ENCODE assay signal across 8 cellular contexts in genomic region chr1:160219062-160219929, GRCh38. TPM values are rescaled to one million over a fixed set of nuclear protein-coding genes. Genes with fewer than 3 reads are reported as not detected.
DNase-seq lines count a peak whose midpoint lies in the region; ATAC-seq and TF ChIP-seq lines count a peak whose summit lies in the region.

No MANE protein-coding gene starts in this region.

- H2BK5ac ChIP-seq in mesenchymal stem cell (ENCODE audit: low read depth, low read length, poor library complexity, severe bottlenecking), result no peak overlapping the region

- H2BK15ac ChIP-seq in mesenchymal stem cell (ENCODE audit: low read depth, poor library complexity, severe bottlenecking), result no peak overlapping the region

- WGBS in mesenchymal stem cell, result 53% methylated on average over 4 of the region's 4 CpGs

- peak; percentile 42 to 67 (median 59) for TF ChIP-seq CTCF in uterus (IDR thresholded peaks at IDR 0.05)

- H3K27ac ChIP-seq in mesenchymal stem cell (ENCODE audit: low read length, poor library complexity, severe bottlenecking) (peak overlapping the region; percentile 3), uterus (peak overlapping the region; percentile 55 to 69)

- H3K36me3 ChIP-seq in mesenchymal stem cell (ENCODE audit: control insufficient read depth in 1 of 2, insufficient read depth in 2 of 2, low read depth in 1 of 2, low read length in 2 of 2) (peaks cover 31 to 92% of the 10 kb centered on the region in 2 experiments), uterus (no peaks in the 10 kb centered on the region)

- H3K9me3 ChIP-seq in mesenchymal stem cell (ENCODE audit: control insufficient read depth, low read length), result no peaks in the 10 kb centered on the region
- H3K9me3 ChIP-seq in uterus, result no peaks in the 10 kb centered on the region

- H4K8ac ChIP-seq in mesenchymal stem cell (ENCODE audit: low read length), result no peak overlapping the region

- intact Hi-C loops in uterus (cut with DNase I; ENCODE audit: low total_unique reads), result no loop called here

- H3K27me3 ChIP-seq in mesenchymal stem cell (ENCODE audit: control insufficient read depth in 1 of 2, insufficient read depth in 1 of 2, low read length in 2 of 2) (no peaks in the 10 kb centered on the region), uterus (no peaks in the 10 kb centered on the region)

- H3K4me3 ChIP-seq in mesenchymal stem cell (ENCODE audit: insufficient read depth in 1 of 2, low read depth in 1 of 2, low read length in 2 of 2), result peak overlapping the region in 1 of 2 experiments; percentile 9
- no peak overlapping the region for H3K4me3 ChIP-seq in uterus

- DNase-seq in GM03348 (ENCODE audit: low spot score) (peak; percentile 75), NCI-H526 (lab: John Stamatoyannopoulos, UW) (peak; percentile 16 to 57), dermis blood vessel endothelial cell (peak; percentile 85), mesenchymal stem cell (peak; percentile 80), uterus (no peak), germinal center (ENCODE audit: low spot score) (no peak)

- TF ChIP-seq POLR2A in uterus (IDR thresholded peaks at IDR 0.05), result no peak

- no peak overlapping the region for H3K18ac ChIP-seq in mesenchymal stem cell (ENCODE audit: low read depth in 1 of 2, low read length in 2 of 2)

- ATAC-seq in HG03196 (IDR thresholded peaks at IDR 0.05; ENCODE audit: unreplicated experiment), result no peak
- no peak for ATAC-seq in GM19452 (IDR thresholded peaks at IDR 0.05; ENCODE audit: unreplicated experiment)

- H3K4me1 ChIP-seq in mesenchymal stem cell (ENCODE audit: control insufficient read depth, insufficient read depth, low read depth, low read length), result peaks cover 11% of the 10 kb centered on the region
- peaks cover 4 to 13% of the 10 kb centered on the region in 2 donors for H3K4me1 ChIP-seq in uterus

- H2AFZ ChIP-seq in mesenchymal stem cell (ENCODE audit: low read depth, low read length), result no peak overlapping the region

- H3K23ac ChIP-seq in mesenchymal stem cell (ENCODE audit: low read length in 2 of 2), result no peak overlapping the region

- H3K9ac ChIP-seq in mesenchymal stem cell (ENCODE audit: low read length), result peak overlapping the region; percentile 75

- no peak overlapping the region for H3K4ac ChIP-seq in mesenchymal stem cell (ENCODE audit: low read depth in 1 of 2, low read length in 2 of 2)

- H3K79me1 ChIP-seq in mesenchymal stem cell (replicated peaks; ENCODE audit: low read length, poor library complexity, severe bottlenecking), result peaks cover 6% of the 10 kb centered on the region

- H2BK120ac ChIP-seq in mesenchymal stem cell (ENCODE audit: low read depth, low read length), result no peak overlapping the region

- no peak overlapping the region for H3K4me2 ChIP-seq in mesenchymal stem cell (ENCODE audit: low read length, poor library complexity, severe bottlenecking)

- H4K91ac ChIP-seq in mesenchymal stem cell (ENCODE audit: low read length), result no peak overlapping the region

- no peak overlapping the region for H3K14ac ChIP-seq in mesenchymal stem cell (ENCODE audit: low read length in 2 of 2)

- peak overlapping the region; percentile 49 for H2AK5ac ChIP-seq in mesenchymal stem cell (ENCODE audit: low read length, severe bottlenecking)

- no peak overlapping the region for H2BK12ac ChIP-seq in mesenchymal stem cell (ENCODE audit: low read length in 2 of 2)

RNA-seq across cellular contexts. Expression of gene PEA15, which starts 14.1 kb away (rescaled TPM):
- total RNA-seq in dermis blood vessel endothelial cell (65.2 and 121 TPM in 2 replicates), uterus (100 to 1,000 TPM in 1 of 4 donors, 10 to 100 TPM in 3; 52.1 to 147 (median 81.7) TPM)
- polyA plus RNA-seq in mesenchymal stem cell (2013, experiment 1 of 2), result 323 TPM
- polyA plus RNA-seq in mesenchymal stem cell (2013, experiment 2 of 2), result 331 TPM

RNA-seq across cellular contexts. Expression of gene CASQ1, which starts 28.9 kb away (rescaled TPM):
- total RNA-seq in dermis blood vessel endothelial cell, result not detected in 2 replicates
- polyA plus RNA-seq in mesenchymal stem cell (2013, experiment 1 of 2), result not detected
- not detected for polyA plus RNA-seq in mesenchymal stem cell (2013, experiment 2 of 2)
- total RNA-seq in uterus, result under 1 TPM in 3 of 4 donors, not detected in 1; 0.26 to 0.48 (median 0.34) TPM

RNA-seq across cellular contexts. Expression of gene DCAF8, which starts 43.1 kb away (rescaled TPM):
- total RNA-seq in dermis blood vessel endothelial cell (82.1 and 87.3 TPM in 2 replicates), uterus (100 to 1,000 TPM in 2 of 4 donors, 10 to 100 TPM in 2; 36.8 to 167 (median 94.8) TPM)
- polyA plus RNA-seq in mesenchymal stem cell (2013, experiment 1 of 2), result 57.0 TPM
- polyA plus RNA-seq in mesenchymal stem cell (2013, experiment 2 of 2), result 58.2 TPM

Comparison
In these comparisons a context has a peak if more than half of its experiments do, and no peak if none do; other contexts are left out.
1. DNase-seq: peak in GM03348 (single experiment), NCI-H526 (2 of 2), dermis blood vessel endothelial cell (single experiment) and mesenchymal stem cell (single experiment); none in uterus (0 of 2) and germinal center (single experiment).